ENCODE assay signal across 8 cellular contexts in the genomic region with DNA sequence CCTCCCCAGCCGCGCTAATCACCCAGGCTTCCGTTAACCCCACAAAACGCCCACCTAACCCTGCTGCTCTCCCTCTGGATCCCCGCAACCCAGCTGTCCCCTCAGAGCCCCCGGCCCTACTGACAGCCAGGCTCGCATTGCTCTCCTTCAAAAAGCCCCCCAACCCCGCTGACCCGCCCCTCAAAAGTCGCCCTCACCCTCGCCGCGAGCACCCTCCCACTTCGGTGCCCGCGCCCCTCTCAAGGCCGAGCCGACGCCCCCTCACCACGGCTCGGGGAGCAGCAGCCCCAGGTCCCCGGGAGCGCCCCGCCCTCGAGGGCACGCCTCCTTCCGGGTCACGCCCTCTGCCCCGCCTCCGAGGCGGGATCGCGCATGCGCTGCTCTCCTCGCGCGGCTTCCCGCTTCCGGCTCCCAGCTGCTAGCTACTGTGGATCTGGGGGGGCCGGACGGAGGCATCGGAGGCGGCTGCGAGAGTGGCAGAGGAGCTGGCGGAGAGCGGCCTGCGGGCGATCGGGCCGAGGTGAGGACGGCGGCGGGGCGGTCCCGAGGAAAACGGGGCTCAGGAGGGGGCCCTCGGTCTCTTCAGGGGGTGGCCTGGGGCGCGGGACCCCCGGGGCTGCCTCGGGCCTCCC. TPM values are rescaled to one million over a fixed set of nuclear protein-coding genes. Genes with fewer than 3 reads are reported as not detected.
DNase-seq lines count a peak whose midpoint lies in the region; ATAC-seq, FAIRE-seq and TF ChIP-seq lines count a peak whose summit lies in the region.

No MANE protein-coding gene starts in this region.

- peak overlapping the region; percentile 62 to 96 (median 88) for H3K27ac Mint-ChIP-seq in naive B cell

- CTCF ChIA-PET in Panc1 (lab: Charles Lee): interaction anchor here (0.7 kb wide), 1 partner anchor 40 kb away, joined by 7 read pairs; no protein-coding TSS in a partner anchor

- ATAC-seq in GM21619 (IDR thresholded peaks at IDR 0.05; ENCODE audit: unreplicated experiment) (peak; percentile 62), Panc1 (peak; percentile 80), naive B cell (ENCODE audit: low read depth in 2 of 2) (peak; percentile 62 to 66)

- peaks cover 37 to 58% (median 43%) of the 10 kb centered on the region in 3 donors for H3K4me1 Mint-ChIP-seq in naive B cell

- H3K4me3 Mint-ChIP-seq in naive B cell: peak overlapping the region; percentile 74 to 94 (median 83)

- no peak for FAIRE-seq in D721Med (lab: Jason Lieb, UNC)

- H3K27ac ChIP-seq in KMS-11 (no peak overlapping the region), Panc1 (ENCODE audit: low read length) (peak overlapping the region; percentile 62; the same call in 1 of the 2 replicates)

- H3K4me1 ChIP-seq in KMS-11 (ENCODE audit: low read depth, poor library complexity, severe bottlenecking) (peaks cover 7% of the 10 kb centered on the region), Panc1 (ENCODE audit: control insufficient read depth, insufficient read depth, low read length) (peaks cover 18% of the 10 kb centered on the region)

- no TSS peak for BruUV-seq in Panc1 (replicated peaks; lab: Mats Ljungman, UMichigan)

- no peaks in the 10 kb centered on the region for H3K27me3 Mint-ChIP-seq in naive B cell

- peaks cover 0 to 22% of the 10 kb centered on the region in 2 donors for H3K36me3 Mint-ChIP-seq in naive B cell

- H3K36me3 ChIP-seq in KMS-11 (ENCODE audit: insufficient read depth): no peaks in the 10 kb centered on the region
- peaks cover 4% of the 10 kb centered on the region; the same call in 1 of the 2 replicates for H3K36me3 ChIP-seq in Panc1 (ENCODE audit: control insufficient read depth, insufficient read depth, low read length)

- POLR2A ChIA-PET in Panc1 (lab: Charles Lee): interaction anchor here (0.6 kb wide), 1 partner anchor 20 kb away, joined by 3 read pairs; no protein-coding TSS in a partner anchor

- intact Hi-C loops in Panc1 (cut with micrococcal nuclease; ENCODE audit: unreplicated experiment): no loop called here

- peak overlapping the region; percentile 79 for H2AFZ ChIP-seq in KMS-11 (ENCODE audit: low read depth)

- DNase-seq in D721Med (ENCODE audit: insufficient read length, low spot score) (peak; percentile 89), Panc1 (ENCODE audit: low read depth, low spot score) (no peak), fibroblast of gingiva (ENCODE audit: low read depth) (peak; percentile 86), naive B cell (peak; percentile 80)
- DNase-seq in activated T-helper 1 cell treated with anti-CD3 and anti-CD28 coated beads, Interleukin-2, amount 50 U/mL, for 16 hours (ENCODE audit: low read depth in 1 of 2, low spot score in 1 of 2): peak; percentile 76 to 90
- peak; percentile 69 to 85 for DNase-seq in stimulated activated CD8-positive, alpha-beta memory T cell treated with anti-CD3 and anti-CD28 coated beads, Interleukin-7, amount 100 ng/mL, for 4 hours (ENCODE audit: low read depth in 2 of 2)

- peaks cover 21% of the 10 kb centered on the region for H3K79me2 ChIP-seq in KMS-11 (ENCODE audit: insufficient read depth, low read depth)

- peak overlapping the region; percentile 37 for H3K4me2 ChIP-seq in KMS-11

- no peaks in the 10 kb centered on the region for H4K20me1 ChIP-seq in KMS-11 (ENCODE audit: insufficient read depth)

- in situ Hi-C loops in Panc1 (cut with HindIII; ENCODE audit: low pct_unique_long_range_greater_than_20kb, low sequenced_read_pairs): no loop called here

- H3K4me3 ChIP-seq in KMS-11 (IDR thresholded peaks at IDR 0.05; ENCODE audit: insufficient read depth, low read depth, low read length) (no peak overlapping the region), Panc1 (ENCODE audit: low read depth in 2 of 2, low read length in 2 of 2) (peak overlapping the region; percentile 85 to 86)

- H3K9me3 Mint-ChIP-seq in naive B cell: no peaks in the 10 kb centered on the region

- no peaks in the 10 kb centered on the region for H3K9me3 ChIP-seq in Panc1 (ENCODE audit: control insufficient read depth, insufficient read depth, low read depth, low read length)

- H3K9ac ChIP-seq in KMS-11: peak overlapping the region; percentile 52; the same call in 1 of the 2 replicates

- TF ChIP-seq CTCF in D721Med (IDR thresholded peaks at IDR 0.05; ENCODE audit: insufficient read depth, missing control alignments): no peak
- TF ChIP-seq CTCF in KMS-11 (conservative IDR thresholded peaks at IDR 0.05; ENCODE audit: low read depth, low read length): no peak
- TF ChIP-seq CTCF in Panc1 (IDR thresholded peaks at IDR 0.05): no peak

- H3K27me3 ChIP-seq in KMS-11 (ENCODE audit: insufficient read depth, low read depth) (0 out of 2 replicates have a peak, but pooled peaks cover 4% of the 10 kb centered on the region), Panc1 (ENCODE audit: control insufficient read depth, insufficient read depth, low read length) (no peaks in the 10 kb centered on the region)

RNA-seq across cellular contexts. Expression of gene ARHGEF18, which starts 46.1 kb away (rescaled TPM):
- 39.1 TPM for total RNA-seq in Panc1 (2021; ENCODE audit: unreplicated experiment)
- polyA plus RNA-seq in Panc1 (2012; ENCODE audit: insufficient read length): 31.9 TPM
- polyA plus RNA-seq in naive B cell (ENCODE audit: low read depth in 6 of 6): 10 to 100 TPM in 1 of 6 donors, 1 to 10 TPM in 5; 3.0 to 19.9 (median 4.8) TPM
